13 cellular contexts compared by ENCODE assay signal in genomic region chr13:36030670-36031331, GRCh38.
A peak's percentile ranks its signal among the peaks of the same experiment; 100 is the strongest.
DNase-seq lines count a peak whose midpoint lies in the region; ATAC-seq and TF ChIP-seq lines count a peak whose summit lies in the region.
"Had no signal": no experiment of that assay in that cellular context is flagged by ENCODE, and none has a peak within 500 bp of the region (broad histone marks: within the 10 kb centered on the region; RNA-seq: fewer than 3 reads in every experiment).

No MANE protein-coding gene starts in this region.

- DNase-seq in Daoy (ENCODE audit: low read depth) (peak; percentile 86), WTC11 (ENCODE audit: low spot score) (no peak), fibroblast of pulmonary artery (ENCODE audit: low read depth) (peak; percentile 97), omental fat pad (ENCODE audit: low spot score) (no peak), HEK293T (ENCODE audit: extremely low spot score) (no peak), HK-2 (ENCODE audit: unreplicated experiment) (no peak)
- DNase-seq in activated CD4-positive, CD25-positive, alpha-beta regulatory T cell treated with anti-CD3 and anti-CD28 coated beads, Interleukin-2, amount 50 U/mL, for 72 hours = no peak
- DNase-seq: activated CD4-positive, alpha-beta T cell treated with anti-CD3 and anti-CD28 coated beads for 1 hour; NCI-H2171 treated with DMSO at 0.1 percent for 48 hours; SHP77 had no signal

- peaks cover 19% of the 10 kb centered on the region for H3K9me3 Mint-ChIP-seq in WTC11
- H3K9me3 Mint-ChIP-seq: activated naive CD4-positive, alpha-beta T cell treated with anti-CD3 and anti-CD28 coated beads, Interleukin-2, amount 50 U/mL, for 24 hours had no signal

- CTCF ChIA-PET in WTC11 (lab: Charles Lee) = no interaction called here
- CTCF ChIA-PET in HEK293T (lab: Yijun Ruan, JAX) = no interaction called here

- no peak overlapping the region for H3K4me3 ChIP-seq in fibroblast of pulmonary artery (replicated peaks; ENCODE audit: low read depth, low read length)

- TF ChIP-seq CTCF in WTC11 (IDR thresholded peaks at IDR 0.05) = no peak
- TF ChIP-seq CTCF in fibroblast of pulmonary artery (IDR thresholded peaks at IDR 0.05; ENCODE audit: low read length, missing control alignments) = no peak
- TF ChIP-seq CTCF in omental fat pad (IDR thresholded peaks at IDR 0.05) = no peak

- H3K27me3 Mint-ChIP-seq in WTC11 (ENCODE audit: low read depth) = no peaks in the 10 kb centered on the region; the same call in 1 of the 2 replicates

- H3K36me3 Mint-ChIP-seq in WTC11 = peaks cover 17% of the 10 kb centered on the region
- H3K36me3 Mint-ChIP-seq: activated naive CD4-positive, alpha-beta T cell treated with anti-CD3 and anti-CD28 coated beads, Interleukin-2, amount 50 U/mL, for 24 hours had no signal

- ATAC-seq in WTC11 = peak; percentile 77
- ATAC-seq in omental fat pad (ENCODE audit: low FRiP score) = peak; percentile 93
- ATAC-seq in GM18861 (IDR thresholded peaks at IDR 0.05; ENCODE audit: unreplicated experiment) = no peak
- ATAC-seq: left lobe of liver had no signal

- no peak overlapping the region for H3K4me3 Mint-ChIP-seq in WTC11
- H3K4me3 Mint-ChIP-seq: activated naive CD4-positive, alpha-beta T cell treated with anti-CD3 and anti-CD28 coated beads, Interleukin-2, amount 50 U/mL, for 24 hours had no signal

- H3K4me1 Mint-ChIP-seq in WTC11 = peaks cover 25% of the 10 kb centered on the region
- H3K4me1 Mint-ChIP-seq: activated naive CD4-positive, alpha-beta T cell treated with anti-CD3 and anti-CD28 coated beads, Interleukin-2, amount 50 U/mL, for 24 hours had no signal

- no peak overlapping the region for H3K27ac Mint-ChIP-seq in WTC11
- H3K27ac Mint-ChIP-seq: activated naive CD4-positive, alpha-beta T cell treated with anti-CD3 and anti-CD28 coated beads, Interleukin-2, amount 50 U/mL, for 24 hours had no signal

- POLR2A ChIA-PET in WTC11 (lab: Charles Lee) (no interaction called here), HEK293T (lab: Yijun Ruan, JAX) (no interaction called here)

TF ChIP-seq in WTC11, 78 proteins besides CTCF, POLR2A, EP300 and RAD21 (continues in another document):
- no peak for TF ChIP-seq FOXP1 (CRISPR knock-in tag; IDR thresholded peaks at IDR 0.05; ENCODE audit: borderline replicate concordance)
- no peak for TF ChIP-seq ZNF425 (CRISPR knock-in tag; conservative IDR thresholded peaks at IDR 0.05)
- TF ChIP-seq USF2 (CRISPR knock-in tag; IDR thresholded peaks at IDR 0.05) = no peak
- TF ChIP-seq ZBTB43 (CRISPR knock-in tag; IDR thresholded peaks at IDR 0.05) = no peak
- no peak for TF ChIP-seq ZNF121 (CRISPR knock-in tag; IDR thresholded peaks at IDR 0.05)
- no peak for TF ChIP-seq ATF3 (CRISPR knock-in tag; conservative IDR thresholded peaks at IDR 0.05)
- no peak for TF ChIP-seq ZMAT4 (CRISPR knock-in tag; IDR thresholded peaks at IDR 0.05)

TF ChIP-seq in HEK293T, 16 proteins besides CTCF, POLR2A, EP300 and RAD21:
- TF ChIP-seq FOXM1 (IDR thresholded peaks at IDR 0.05; ENCODE audit: borderline replicate concordance) = no peak
- no peak for TF ChIP-seq ELF4 (IDR thresholded peaks at IDR 0.05)
- no peak for TF ChIP-seq FOXA1 (IDR thresholded peaks at IDR 0.05)
- TF ChIP-seq LEF1 (IDR thresholded peaks at IDR 0.05; ENCODE audit: borderline replicate concordance) = no peak
- no peak for TF ChIP-seq L3MBTL2 (conservative IDR thresholded peaks at IDR 0.05)
- TF ChIP-seq TARDBP (IDR thresholded peaks at IDR 0.05) = no peak
- no peak for TF ChIP-seq NFRKB (IDR thresholded peaks at IDR 0.05)
- TF ChIP-seq SP1 (IDR thresholded peaks at IDR 0.05) = no peak
- TF ChIP-seq BHLHE40 (IDR thresholded peaks at IDR 0.05; ENCODE audit: borderline replicate concordance) = no peak
- no peak for TF ChIP-seq ARNT (IDR thresholded peaks at IDR 0.05)
- no peak for TF ChIP-seq HDGF (IDR thresholded peaks at IDR 0.05; ENCODE audit: borderline replicate concordance)
- no peak for TF ChIP-seq PKNOX1 (IDR thresholded peaks at IDR 0.05)
- TF ChIP-seq CTBP1 (IDR thresholded peaks at IDR 0.05; ENCODE audit: borderline replicate concordance) = no peak
- TF ChIP-seq SUZ12 (IDR thresholded peaks at IDR 0.05) = no peak

Comparison
In these comparisons a context has a peak if more than half of its experiments do, and no peak if none do; other contexts are left out.
1. DNase-seq: peak in Daoy (single experiment) and fibroblast of pulmonary artery (single experiment); none in WTC11 (single experiment), omental fat pad (single experiment), HEK293T (single experiment), activated CD4-positive, CD25-positive, alpha-beta regulatory T cell treated with anti-CD3 and anti-CD28 coated beads, Interleukin-2, amount 50 U/mL, for 72 hours (single experiment) and HK-2 (single experiment).